12 cellular contexts compared by ENCODE assay signal in the genomic region with DNA sequence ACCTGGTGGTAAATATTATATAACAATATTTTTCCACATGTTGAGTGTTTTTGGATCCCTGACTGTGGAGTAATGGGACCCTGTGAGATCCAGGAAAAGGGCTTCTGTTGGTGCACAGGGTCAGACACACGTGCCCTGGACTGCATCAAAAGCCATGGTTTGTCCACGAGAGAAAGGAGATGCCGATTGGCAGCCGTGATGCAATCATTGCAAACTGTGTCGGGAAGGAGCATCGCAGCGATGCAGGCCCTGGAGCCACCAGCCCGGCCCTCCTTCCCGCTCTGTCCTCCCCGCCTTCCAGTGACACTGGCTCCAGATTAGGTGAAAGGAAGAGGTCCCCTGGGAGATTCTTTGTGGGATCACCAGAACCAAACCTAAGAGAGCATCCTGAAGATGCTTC. TPM values are rescaled to one million over a fixed set of nuclear protein-coding genes. Genes with fewer than 3 reads are reported as not detected.
"Had no signal": no experiment of that assay in that cellular context is flagged by ENCODE, and none has a peak within 500 bp of the region (broad histone marks: within the 10 kb centered on the region; RNA-seq: fewer than 3 reads in every experiment).

No MANE protein-coding gene starts in this region.

- H3K9me3 ChIP-seq: SJSA1, upper lobe of left lung had no signal

- H3K27ac ChIP-seq: SJSA1 had no signal

- FAIRE-seq: colon had no signal

- H3K4me3 ChIP-seq: SJSA1, upper lobe of left lung had no signal

- ATAC-seq: natural killer cell treated with Interleukin-12 subunit alpha and Interleukin-12 subunit beta and Interleukin-15 and Interleukin-18, amount 100 ng/mL, for 72 hours had no signal

- H3K27me3 ChIP-seq: SJSA1, upper lobe of left lung had no signal

- DNase-seq: activated CD4-positive, alpha-beta memory T cell treated with anti-CD3 and anti-CD28 coated beads, Interleukin-2, amount 10 ng/mL, durations not matched to agents 7 days and 5 days; activated gamma-delta T cell treated with Interleukin-2 at 50 U/mL for 16 hours; activated naive CD8-positive, alpha-beta T cell treated with anti-CD3 and anti-CD28 coated beads, Interleukin-2, amount 10 ng/mL, durations not matched to agents 7 days and 5 days; activated T-cell treated with anti-CD3 and anti-CD28 coated beads, Interleukin-2, amount 50 U/mL, for 48 hours; aorta; hypothalamus; stimulated activated CD4-positive, alpha-beta T cell treated with anti-CD3 and anti-CD28 coated beads, Interleukin-4, amount 100 ng/mL, for 4 hours; SW 1271; upper lobe of left lung had no signal

RNA-seq across cellular contexts. Expression of a gene that starts 9.1 kb away (rescaled TPM):
- total RNA-seq: activated CD4-positive, alpha-beta memory T cell treated with anti-CD3 and anti-CD28 coated beads, Interleukin-2, amount 10 ng/mL, durations not matched to agents 7 days and 5 days; activated naive CD8-positive, alpha-beta T cell treated with anti-CD3 and anti-CD28 coated beads, Interleukin-2, amount 10 ng/mL, durations not matched to agents 7 days and 5 days; natural killer cell treated with Interleukin-12 subunit alpha and Interleukin-12 subunit beta and Interleukin-15 and Interleukin-18, amount 100 ng/mL, for 72 hours had no signal

RNA-seq across cellular contexts. Expression of a gene that starts 9.2 kb away (rescaled TPM):
- total RNA-seq: activated CD4-positive, alpha-beta memory T cell treated with anti-CD3 and anti-CD28 coated beads, Interleukin-2, amount 10 ng/mL, durations not matched to agents 7 days and 5 days; activated naive CD8-positive, alpha-beta T cell treated with anti-CD3 and anti-CD28 coated beads, Interleukin-2, amount 10 ng/mL, durations not matched to agents 7 days and 5 days; natural killer cell treated with Interleukin-12 subunit alpha and Interleukin-12 subunit beta and Interleukin-15 and Interleukin-18, amount 100 ng/mL, for 72 hours had no signal
